Comparison of ENCODE assay signal across 1 cellular context in the genomic region with DNA sequence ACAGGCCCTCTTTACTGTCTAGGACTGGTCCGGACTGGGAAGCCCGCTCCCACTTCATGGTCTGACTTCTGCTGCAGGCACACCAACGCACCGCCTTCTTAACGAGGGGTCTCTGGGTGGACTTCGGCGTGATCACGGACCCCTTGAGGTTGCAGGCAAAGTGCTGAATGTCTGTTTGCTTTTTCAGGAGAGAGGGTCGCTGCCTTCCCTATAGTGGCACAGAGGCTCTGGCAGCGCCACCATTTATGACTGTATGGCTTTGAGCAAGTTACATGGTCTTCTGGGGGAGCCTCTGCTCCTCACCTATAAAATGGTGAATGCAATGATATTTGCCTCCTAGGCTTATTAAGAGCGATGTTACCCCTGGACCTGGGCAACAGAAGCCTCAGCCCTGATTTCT.
TF ChIP-seq lines count a peak whose summit lies in the region.

No MANE protein-coding gene starts in this region.

TF ChIP-seq in WTC11, 78 proteins besides CTCF, POLR2A, EP300 and RAD21 (continued from another document):
- TF ChIP-seq, protein P1, sequence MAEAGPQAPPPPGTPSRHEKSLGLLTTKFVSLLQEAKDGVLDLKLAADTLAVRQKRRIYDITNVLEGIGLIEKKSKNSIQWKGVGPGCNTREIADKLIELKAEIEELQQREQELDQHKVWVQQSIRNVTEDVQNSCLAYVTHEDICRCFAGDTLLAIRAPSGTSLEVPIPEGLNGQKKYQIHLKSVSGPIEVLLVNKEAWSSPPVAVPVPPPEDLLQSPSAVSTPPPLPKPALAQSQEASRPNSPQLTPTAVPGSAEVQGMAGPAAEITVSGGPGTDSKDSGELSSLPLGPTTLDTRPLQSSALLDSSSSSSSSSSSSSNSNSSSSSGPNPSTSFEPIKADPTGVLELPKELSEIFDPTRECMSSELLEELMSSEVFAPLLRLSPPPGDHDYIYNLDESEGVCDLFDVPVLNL (CRISPR knock-in tag; IDR thresholded peaks at IDR 0.05; ENCODE audit: borderline replicate concordance, low read depth): no peak
- TF ChIP-seq, protein P2, sequence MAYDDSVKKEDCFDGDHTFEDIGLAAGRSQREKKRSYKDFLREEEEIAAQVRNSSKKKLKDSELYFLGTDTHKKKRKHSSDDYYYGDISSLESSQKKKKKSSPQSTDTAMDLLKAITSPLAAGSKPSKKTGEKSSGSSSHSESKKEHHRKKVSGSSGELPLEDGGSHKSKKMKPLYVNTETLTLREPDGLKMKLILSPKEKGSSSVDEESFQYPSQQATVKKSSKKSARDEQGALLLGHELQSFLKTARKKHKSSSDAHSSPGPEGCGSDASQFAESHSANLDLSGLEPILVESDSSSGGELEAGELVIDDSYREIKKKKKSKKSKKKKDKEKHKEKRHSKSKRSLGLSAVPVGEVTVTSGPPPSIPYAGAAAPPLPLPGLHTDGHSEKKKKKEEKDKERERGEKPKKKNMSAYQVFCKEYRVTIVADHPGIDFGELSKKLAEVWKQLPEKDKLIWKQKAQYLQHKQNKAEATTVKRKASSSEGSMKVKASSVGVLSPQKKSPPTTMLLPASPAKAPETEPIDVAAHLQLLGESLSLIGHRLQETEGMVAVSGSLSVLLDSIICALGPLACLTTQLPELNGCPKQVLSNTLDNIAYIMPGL (CRISPR knock-in tag; IDR thresholded peaks at IDR 0.05): no peak
- no peak for TF ChIP-seq SP1 (CRISPR knock-in tag; conservative IDR thresholded peaks at IDR 0.05)
- TF ChIP-seq, protein P3, sequence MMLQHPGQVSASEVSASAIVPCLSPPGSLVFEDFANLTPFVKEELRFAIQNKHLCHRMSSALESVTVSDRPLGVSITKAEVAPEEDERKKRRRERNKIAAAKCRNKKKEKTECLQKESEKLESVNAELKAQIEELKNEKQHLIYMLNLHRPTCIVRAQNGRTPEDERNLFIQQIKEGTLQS (CRISPR knock-in tag; conservative IDR thresholded peaks at IDR 0.05): no peak
- no peak for TF ChIP-seq SMAD4 (CRISPR knock-in tag; IDR thresholded peaks at IDR 0.05)
- TF ChIP-seq ZNF423 (CRISPR knock-in tag; IDR thresholded peaks at IDR 0.05): no peak
- TF ChIP-seq CREM (CRISPR knock-in tag; IDR thresholded peaks at IDR 0.05): no peak
- TF ChIP-seq RELA (CRISPR knock-in tag; IDR thresholded peaks at IDR 0.05; ENCODE audit: borderline replicate concordance): no peak
- no peak for TF ChIP-seq OVOL2 (CRISPR knock-in tag; IDR thresholded peaks at IDR 0.05; ENCODE audit: borderline replicate concordance)
- TF ChIP-seq, protein P4, sequence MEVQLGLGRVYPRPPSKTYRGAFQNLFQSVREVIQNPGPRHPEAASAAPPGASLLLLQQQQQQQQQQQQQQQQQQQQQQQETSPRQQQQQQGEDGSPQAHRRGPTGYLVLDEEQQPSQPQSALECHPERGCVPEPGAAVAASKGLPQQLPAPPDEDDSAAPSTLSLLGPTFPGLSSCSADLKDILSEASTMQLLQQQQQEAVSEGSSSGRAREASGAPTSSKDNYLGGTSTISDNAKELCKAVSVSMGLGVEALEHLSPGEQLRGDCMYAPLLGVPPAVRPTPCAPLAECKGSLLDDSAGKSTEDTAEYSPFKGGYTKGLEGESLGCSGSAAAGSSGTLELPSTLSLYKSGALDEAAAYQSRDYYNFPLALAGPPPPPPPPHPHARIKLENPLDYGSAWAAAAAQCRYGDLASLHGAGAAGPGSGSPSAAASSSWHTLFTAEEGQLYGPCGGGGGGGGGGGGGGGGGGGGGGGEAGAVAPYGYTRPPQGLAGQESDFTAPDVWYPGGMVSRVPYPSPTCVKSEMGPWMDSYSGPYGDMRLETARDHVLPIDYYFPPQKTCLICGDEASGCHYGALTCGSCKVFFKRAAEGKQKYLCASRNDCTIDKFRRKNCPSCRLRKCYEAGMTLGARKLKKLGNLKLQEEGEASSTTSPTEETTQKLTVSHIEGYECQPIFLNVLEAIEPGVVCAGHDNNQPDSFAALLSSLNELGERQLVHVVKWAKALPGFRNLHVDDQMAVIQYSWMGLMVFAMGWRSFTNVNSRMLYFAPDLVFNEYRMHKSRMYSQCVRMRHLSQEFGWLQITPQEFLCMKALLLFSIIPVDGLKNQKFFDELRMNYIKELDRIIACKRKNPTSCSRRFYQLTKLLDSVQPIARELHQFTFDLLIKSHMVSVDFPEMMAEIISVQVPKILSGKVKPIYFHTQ (CRISPR knock-in tag; IDR thresholded peaks at IDR 0.05): no peak
- no peak for TF ChIP-seq ZBTB21 (CRISPR knock-in tag; IDR thresholded peaks at IDR 0.05; ENCODE audit: borderline replicate concordance)
- TF ChIP-seq, protein P5, sequence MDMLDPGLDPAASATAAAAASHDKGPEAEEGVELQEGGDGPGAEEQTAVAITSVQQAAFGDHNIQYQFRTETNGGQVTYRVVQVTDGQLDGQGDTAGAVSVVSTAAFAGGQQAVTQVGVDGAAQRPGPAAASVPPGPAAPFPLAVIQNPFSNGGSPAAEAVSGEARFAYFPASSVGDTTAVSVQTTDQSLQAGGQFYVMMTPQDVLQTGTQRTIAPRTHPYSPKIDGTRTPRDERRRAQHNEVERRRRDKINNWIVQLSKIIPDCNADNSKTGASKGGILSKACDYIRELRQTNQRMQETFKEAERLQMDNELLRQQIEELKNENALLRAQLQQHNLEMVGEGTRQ (CRISPR knock-in tag; IDR thresholded peaks at IDR 0.05): no peak
